In the genomic region with DNA sequence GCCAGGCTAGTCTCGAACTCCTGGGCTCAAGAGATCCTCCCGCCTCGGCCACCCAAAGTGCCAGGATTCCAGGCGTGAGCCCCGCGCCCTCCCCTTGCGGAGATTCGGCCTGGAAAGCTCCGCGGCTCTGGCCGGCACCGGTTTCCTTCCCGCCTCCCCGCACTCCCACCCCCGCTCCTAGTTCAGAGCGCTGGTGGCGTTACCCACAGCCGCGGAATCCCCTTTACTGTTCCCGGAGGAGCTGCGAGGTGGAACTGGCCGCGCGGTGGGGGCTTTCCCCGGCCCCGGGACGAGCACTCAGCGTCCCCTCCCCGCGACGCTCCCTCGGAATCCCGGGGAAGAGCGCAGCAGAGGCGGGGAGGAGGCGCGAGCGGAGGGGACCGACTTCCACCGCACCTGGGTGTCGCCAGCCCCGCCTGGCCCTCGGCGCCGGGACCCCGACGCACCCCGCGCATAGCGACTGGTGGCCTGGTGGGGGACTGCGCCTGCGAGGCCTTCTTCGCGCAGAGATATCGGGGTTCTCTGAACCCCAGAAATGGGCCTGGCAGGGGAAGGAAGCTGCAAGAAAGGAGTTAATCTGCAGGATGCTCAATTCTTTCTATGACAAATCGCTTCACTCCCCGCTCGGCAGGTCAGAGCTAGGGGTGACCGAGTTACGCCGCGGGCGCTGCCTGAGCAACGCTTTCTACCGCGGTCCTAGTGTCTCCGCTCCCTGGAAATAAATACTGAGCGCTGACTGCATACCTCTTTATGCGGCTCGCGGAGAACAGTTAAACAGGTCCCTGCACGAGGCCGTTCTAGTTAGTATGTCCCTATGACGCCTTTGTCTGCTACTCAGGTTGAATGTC, we compare ENCODE assay signal across 8 cellular contexts. TPM values are rescaled to one million over a fixed set of nuclear protein-coding genes. Genes with fewer than 3 reads are reported as not detected.
DNase-seq lines count a peak whose midpoint lies in the region; ATAC-seq, FAIRE-seq and TF ChIP-seq lines count a peak whose summit lies in the region.

No MANE protein-coding gene starts in this region.

- TF ChIP-seq CTCF in osteocyte (IDR thresholded peaks at IDR 0.05), result peak; percentile 23

- H3K36me3 Mint-ChIP-seq in osteocyte (ENCODE audit: unreplicated experiment), result no peaks in the 10 kb centered on the region

- no peak for FAIRE-seq in frontal cortex (lab: Jason Lieb, UNC)

- peak; percentile 62 for ATAC-seq in HG03432 (IDR thresholded peaks at IDR 0.05; ENCODE audit: unreplicated experiment)

- no peaks in the 10 kb centered on the region for H3K9me3 Mint-ChIP-seq in osteocyte (ENCODE audit: unreplicated experiment)

- H3K4me3 Mint-ChIP-seq in osteocyte (ENCODE audit: unreplicated experiment), result peak overlapping the region; percentile 77

- H3K27ac Mint-ChIP-seq in osteocyte (ENCODE audit: unreplicated experiment), result no peak overlapping the region

- H3K27me3 Mint-ChIP-seq in osteocyte (ENCODE audit: unreplicated experiment), result peaks cover 15% of the 10 kb centered on the region

- DNase-seq in NCI-H2196 (lab: John Stamatoyannopoulos, UW; ENCODE audit: unreplicated experiment) (peak; percentile 25), NCI-H2196 treated with DMSO at 0.1 percent for 48 hours (lab: John Stamatoyannopoulos, UW; ENCODE audit: unreplicated experiment) (no peak), frontal cortex (ENCODE audit: low spot score in 2 of 2) (peak; percentile 50 to 65), osteocyte (ENCODE audit: extremely low spot score, unreplicated experiment) (no peak), NCI-H1694 (lab: John Stamatoyannopoulos, UW) (no peak), HuH-7 (ENCODE audit: low spot score) (no peak)
- DNase-seq in activated effector memory CD4-positive, alpha-beta T cell treated with Interleukin-2 at 50 U/mL for 16 hours, result peak; percentile 21

- peaks cover 7% of the 10 kb centered on the region for H3K4me1 Mint-ChIP-seq in osteocyte (ENCODE audit: unreplicated experiment)

RNA-seq across cellular contexts. Expression of a gene that starts 14.6 kb away (rescaled TPM):
- total RNA-seq in frontal cortex (35.1 TPM), osteocyte (25.6 and 27.7 TPM in 2 replicates)

Comparison
In these comparisons a context has a peak if more than half of its experiments do, and no peak if none do; other contexts are left out.
1. DNase-seq: peak in NCI-H2196 (single experiment), activated effector memory CD4-positive, alpha-beta T cell treated with Interleukin-2 at 50 U/mL for 16 hours (single experiment) and frontal cortex (2 of 2); none in NCI-H2196 treated with DMSO at 0.1 percent for 48 hours (single experiment), osteocyte (single experiment), NCI-H1694 (single experiment) and HuH-7 (single experiment).